Comparison of ENCODE assay signal across 1 cellular context in genomic region chr3:113533534-113533892, GRCh38.
TF ChIP-seq lines count a peak whose summit lies in the region.

No MANE protein-coding gene starts in this region.

TF ChIP-seq in WTC11, 78 proteins besides CTCF, POLR2A, EP300 and RAD21 (continued from another document):
- TF ChIP-seq ZNF532 (CRISPR knock-in tag; IDR thresholded peaks at IDR 0.05; ENCODE audit: borderline replicate concordance) (no peak), ZNF138 (CRISPR knock-in tag; conservative IDR thresholded peaks at IDR 0.05) (no peak), ZNF263 (CRISPR knock-in tag; IDR thresholded peaks at IDR 0.05; ENCODE audit: low read depth) (no peak), E2F5 (CRISPR knock-in tag; IDR thresholded peaks at IDR 0.05) (no peak)
